Comparison of ENCODE assay signal across 1 cellular context in genomic region chr5:38382898-38383297, GRCh38.
TF ChIP-seq lines count a peak whose summit lies in the region.

No MANE protein-coding gene starts in this region.

TF ChIP-seq in HepG2, 621 proteins besides CTCF, POLR2A, EP300 and RAD21 (continued from another document and continues in another):
- TF ChIP-seq ZNF142 (CRISPR knock-in tag; IDR thresholded peaks at IDR 0.05) (no peak), CCDC6 (CRISPR knock-in tag; IDR thresholded peaks at IDR 0.05) (no peak), HOXA7 (CRISPR knock-in tag; IDR thresholded peaks at IDR 0.05) (no peak), GPN1 (CRISPR knock-in tag; IDR thresholded peaks at IDR 0.05; ENCODE audit: borderline replicate concordance) (no peak), BORCS8-MEF2B (CRISPR knock-in tag; IDR thresholded peaks at IDR 0.05) (peak; percentile 66; the same call in 1 of the 2 replicates), MAZ (IDR thresholded peaks at IDR 0.05; ENCODE audit: borderline replicate concordance, low read depth, low read length) (no peak), MAZ (CRISPR knock-in tag; IDR thresholded peaks at IDR 0.05; ENCODE audit: low read depth) (no peak), RARG (CRISPR knock-in tag; IDR thresholded peaks at IDR 0.05; ENCODE audit: low read depth) (no peak), ZNF557 (CRISPR knock-in tag; IDR thresholded peaks at IDR 0.05) (no peak), ZNF562 (CRISPR knock-in tag; IDR thresholded peaks at IDR 0.05; ENCODE audit: borderline replicate concordance) (no peak), ZNF629 (CRISPR knock-in tag; conservative IDR thresholded peaks at IDR 0.05) (no peak), MEIS1 (CRISPR knock-in tag; IDR thresholded peaks at IDR 0.05; ENCODE audit: borderline replicate concordance) (no peak), MTA3 (CRISPR knock-in tag; IDR thresholded peaks at IDR 0.05) (no peak), AKAP8 (CRISPR knock-in tag; IDR thresholded peaks at IDR 0.05) (no peak), ZNF672 (CRISPR knock-in tag; IDR thresholded peaks at IDR 0.05) (no peak), YEATS4 (CRISPR knock-in tag; IDR thresholded peaks at IDR 0.05; ENCODE audit: borderline replicate concordance) (no peak), ZNF616 (CRISPR knock-in tag; IDR thresholded peaks at IDR 0.05; ENCODE audit: low read depth) (no peak), LRRFIP1 (CRISPR knock-in tag; conservative IDR thresholded peaks at IDR 0.05) (no peak), ZMAT5 (CRISPR knock-in tag; IDR thresholded peaks at IDR 0.05; ENCODE audit: borderline replicate concordance, low read depth) (no peak), NBN (conservative IDR thresholded peaks at IDR 0.05) (no peak), TFDP1 (CRISPR knock-in tag; IDR thresholded peaks at IDR 0.05; ENCODE audit: borderline replicate concordance) (no peak), EED (CRISPR knock-in tag; IDR thresholded peaks at IDR 0.05) (no peak), ZSCAN30 (CRISPR knock-in tag; IDR thresholded peaks at IDR 0.05) (no peak), SRF (IDR thresholded peaks at IDR 0.05; ENCODE audit: low read depth, low read length) (no peak), AKNA (CRISPR knock-in tag; IDR thresholded peaks at IDR 0.05; ENCODE audit: borderline replicate concordance) (no peak), SMYD3 (CRISPR knock-in tag; IDR thresholded peaks at IDR 0.05) (no peak), THAP7 (CRISPR knock-in tag; IDR thresholded peaks at IDR 0.05) (no peak), MAFK (conservative IDR thresholded peaks at IDR 0.05 in 1 of 2, IDR thresholded peaks at IDR 0.05 in 1 of 2; ENCODE audit: low read length in 2 of 2) (no peak), ZNF547 (CRISPR knock-in tag; IDR thresholded peaks at IDR 0.05) (no peak), MIER3 (CRISPR knock-in tag; IDR thresholded peaks at IDR 0.05; ENCODE audit: borderline replicate concordance) (peak; percentile 68; the same call in 1 of the 2 replicates), ZBTB44 (CRISPR knock-in tag; IDR thresholded peaks at IDR 0.05) (no peak), STAT5B (CRISPR knock-in tag; IDR thresholded peaks at IDR 0.05) (no peak), ZSCAN12 (CRISPR knock-in tag; IDR thresholded peaks at IDR 0.05) (no peak), TSC22D2 (CRISPR knock-in tag; IDR thresholded peaks at IDR 0.05; ENCODE audit: borderline replicate concordance) (no peak), ZNF543 (CRISPR knock-in tag; IDR thresholded peaks at IDR 0.05) (no peak), THRA (CRISPR knock-in tag; IDR thresholded peaks at IDR 0.05; ENCODE audit: borderline replicate concordance) (peak; percentile 70; the same call in 1 of the 2 replicates), ZNF207 (IDR thresholded peaks at IDR 0.05; ENCODE audit: borderline replicate concordance) (no peak), HMG20B (CRISPR knock-in tag; conservative IDR thresholded peaks at IDR 0.05) (no peak), HIVEP1 (CRISPR knock-in tag; IDR thresholded peaks at IDR 0.05) (no peak), NRL (CRISPR knock-in tag; IDR thresholded peaks at IDR 0.05; ENCODE audit: borderline replicate concordance) (no peak), ATF5 (CRISPR knock-in tag; IDR thresholded peaks at IDR 0.05; ENCODE audit: low read depth) (no peak), SAFB2 (CRISPR knock-in tag; IDR thresholded peaks at IDR 0.05; ENCODE audit: borderline replicate concordance, low read depth) (no peak; the same call in 1 of the 2 replicates), ZNF441 (CRISPR knock-in tag; IDR thresholded peaks at IDR 0.05; ENCODE audit: borderline replicate concordance) (no peak), MIXL1 (CRISPR knock-in tag; IDR thresholded peaks at IDR 0.05) (peak; percentile 37; the same call in 1 of the 2 replicates)
